Comparison of ENCODE assay signal across 1 cellular context in genomic region chr10:131899116-131899690, GRCh38.
TF ChIP-seq lines count a peak whose summit lies in the region.

No MANE protein-coding gene starts in this region.

TF ChIP-seq in GM23338, 12 proteins besides CTCF, POLR2A, EP300 and RAD21:
- no peak for TF ChIP-seq ZNF462 (CRISPR knock-in tag; IDR thresholded peaks at IDR 0.05)
- no peak for TF ChIP-seq NANOG (IDR thresholded peaks at IDR 0.05; ENCODE audit: borderline replicate concordance)
- TF ChIP-seq REST (IDR thresholded peaks at IDR 0.05; ENCODE audit: unreplicated experiment): no peak
- no peak for TF ChIP-seq EZH2 (IDR thresholded peaks at IDR 0.05; ENCODE audit: low read depth, unreplicated experiment)
- no peak for TF ChIP-seq ZNF331 (CRISPR knock-in tag; IDR thresholded peaks at IDR 0.05; ENCODE audit: low read depth)
- no peak for TF ChIP-seq STAT1 (IDR thresholded peaks at IDR 0.05; ENCODE audit: unreplicated experiment)
- no peak for TF ChIP-seq ETS1 (IDR thresholded peaks at IDR 0.05)
- no peak for TF ChIP-seq EZH2phosphoT487 (IDR thresholded peaks at IDR 0.05; ENCODE audit: unreplicated experiment)
- no peak for TF ChIP-seq POLR2AphosphoS5 (IDR thresholded peaks at IDR 0.05; ENCODE audit: low read depth)
- TF ChIP-seq CREB1 (CRISPR knock-in tag; IDR thresholded peaks at IDR 0.05; ENCODE audit: low read depth): no peak
- no peak for TF ChIP-seq ZNF114 (CRISPR knock-in tag; IDR thresholded peaks at IDR 0.05)
- TF ChIP-seq JUNB (IDR thresholded peaks at IDR 0.05; ENCODE audit: unreplicated experiment): no peak
TF ChIP-seq in GM23338: peak in this region for 0.
